Comparison of ENCODE assay signal across 1 cellular context in genomic region chr9:129140397-129141065, GRCh38.
TF ChIP-seq lines count a peak whose summit lies in the region.

No MANE protein-coding gene starts in this region.

TF ChIP-seq in SK-N-SH treated with all-trans-retinoic acid at 6 μM for 48 hours, 23 proteins besides CTCF, POLR2A, EP300 and RAD21 (continued from another document):
- TF ChIP-seq, protein P1, sequence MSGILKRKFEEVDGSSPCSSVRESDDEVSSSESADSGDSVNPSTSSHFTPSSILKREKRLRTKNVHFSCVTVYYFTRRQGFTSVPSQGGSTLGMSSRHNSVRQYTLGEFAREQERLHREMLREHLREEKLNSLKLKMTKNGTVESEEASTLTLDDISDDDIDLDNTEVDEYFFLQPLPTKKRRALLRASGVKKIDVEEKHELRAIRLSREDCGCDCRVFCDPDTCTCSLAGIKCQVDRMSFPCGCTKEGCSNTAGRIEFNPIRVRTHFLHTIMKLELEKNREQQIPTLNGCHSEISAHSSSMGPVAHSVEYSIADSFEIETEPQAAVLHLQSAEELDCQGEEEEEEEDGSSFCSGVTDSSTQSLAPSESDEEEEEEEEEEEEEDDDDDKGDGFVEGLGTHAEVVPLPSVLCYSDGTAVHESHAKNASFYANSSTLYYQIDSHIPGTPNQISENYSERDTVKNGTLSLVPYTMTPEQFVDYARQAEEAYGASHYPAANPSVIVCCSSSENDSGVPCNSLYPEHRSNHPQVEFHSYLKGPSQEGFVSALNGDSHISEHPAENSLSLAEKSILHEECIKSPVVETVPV (CRISPR knock-in tag; IDR thresholded peaks at IDR 0.05), result no peak
- TF ChIP-seq TSHZ2 (CRISPR knock-in tag; IDR thresholded peaks at IDR 0.05) (peak; percentile 10; the same call in 1 of the 2 replicates), ZFP3 (CRISPR knock-in tag; IDR thresholded peaks at IDR 0.05) (peak; percentile 62)
